Comparison of ENCODE assay signal across 24 cellular contexts in genomic region chr9:106324071-106324470, GRCh38.
DNase-seq lines count a peak whose midpoint lies in the region; ATAC-seq, FAIRE-seq and TF ChIP-seq lines count a peak whose summit lies in the region.
"Had no signal": no experiment of that assay in that cellular context is flagged by ENCODE, and none has a peak within 500 bp of the region (broad histone marks: within the 10 kb centered on the region; RNA-seq: fewer than 3 reads in every experiment).

No MANE protein-coding gene starts in this region.

- no peaks in the 10 kb centered on the region for H3K9me3 ChIP-seq in osteoblast (ENCODE audit: low read depth, low read length)
- H3K9me3 ChIP-seq: BLaER1 had no signal

- H3K4me2 ChIP-seq in osteoblast (ENCODE audit: insufficient read depth, low read length), result no peak overlapping the region
- H3K4me2 ChIP-seq: BLaER1 had no signal

- no peaks in the 10 kb centered on the region for H3K79me2 ChIP-seq in osteoblast (ENCODE audit: insufficient read depth, low read length)

- H3K27ac ChIP-seq in caudate nucleus (ENCODE audit: low read depth, low read length) (peak overlapping the region; percentile 83), substantia nigra (ENCODE audit: low read depth, low read length, poor library complexity, severe bottlenecking) (peak overlapping the region; percentile 86), osteoblast (ENCODE audit: low read depth, low read length) (no peak overlapping the region)
- H3K27ac ChIP-seq: BLaER1, GM23248 had no signal

- no peak for ATAC-seq in activated CD8-positive, alpha-beta memory T cell treated with anti-CD3 and anti-CD28 coated beads, Interleukin-2, amount 10 ng/mL, durations not matched to agents 7 days and 5 days
- no peak for ATAC-seq in activated CD4-positive, CD25-positive, alpha-beta regulatory T cell treated with anti-CD3 and anti-CD28 coated beads, Interleukin-2, amount 50 U/mL, for 24 hours
- ATAC-seq: PC-3 had no signal

- no peak for FAIRE-seq in GM19239 (lab: Jason Lieb, UNC)
- FAIRE-seq: A204.1, D721Med, GM18507 had no signal

- no peaks in the 10 kb centered on the region for H3K4me1 ChIP-seq in osteoblast (ENCODE audit: insufficient read depth, low read length)
- H3K4me1 ChIP-seq: BLaER1 had no signal

- no peak for TF ChIP-seq CTCF in nephron progenitor cell (IDR thresholded peaks at IDR 0.05)
- TF ChIP-seq CTCF in osteoblast (IDR thresholded peaks at IDR 0.05; ENCODE audit: extremely low read depth, low read depth, low read length), result no peak

- H3K36me3 ChIP-seq in osteoblast (ENCODE audit: insufficient read depth, low read length), result no peaks in the 10 kb centered on the region
- H3K36me3 ChIP-seq: BLaER1 had no signal

- CTCF ChIA-PET in activated CD8-positive, alpha-beta memory T cell treated with anti-CD3 and anti-CD28 coated beads, Interleukin-2, amount 10 ng/mL, durations not matched to agents 7 days and 5 days (lab: Charles Lee), result no interaction called here

- H3K27me3 ChIP-seq in osteoblast (ENCODE audit: insufficient read depth, low read length), result no peaks in the 10 kb centered on the region
- H3K27me3 ChIP-seq: BLaER1 had no signal

- H4K20me1 ChIP-seq in osteoblast (ENCODE audit: insufficient read depth, low read length), result no peaks in the 10 kb centered on the region
- H4K20me1 ChIP-seq: BLaER1 had no signal

- DNase-seq in caudate nucleus (lab: John Stamatoyannopoulos, UW) (peak in 2 of 61 donors; percentile 5 to 13), islet precursor cell (peak; percentile 72), nephron progenitor cell (no peak), substantia nigra (lab: John Stamatoyannopoulos, UW) (no peak), osteoblast (ENCODE audit: insufficient read length, low spot score, missing footprints) (no peak), GM19239 (ENCODE audit: insufficient read length, low spot score) (no peak)
- DNase-seq in activated CD8-positive, alpha-beta memory T cell treated with anti-CD3 and anti-CD28 coated beads, Interleukin-2, amount 10 ng/mL, durations not matched to agents 7 days and 5 days, result no peak
- DNase-seq: CD4-positive, CD25-positive, alpha-beta regulatory T cell; GM23248; H7; KBM-7; NCI-H1105 treated with DMSO at 0.1 percent for 48 hours; NCI-H146; NCI-H1930; NCI-H2107; NCI-H446 treated with DMSO at 0.1 percent for 48 hours; NCI-H526; NK-92 treated with Interleukin-12 subunit alpha and Interleukin-12 subunit beta, amount 100 ng/mL, for 24 hours; PC-3 had no signal

- peaks cover 61% of the 10 kb centered on the region for H3K4me1 Mint-ChIP-seq in nephron progenitor cell
- H3K4me1 Mint-ChIP-seq in activated CD8-positive, alpha-beta memory T cell treated with anti-CD3 and anti-CD28 coated beads, Interleukin-2, amount 10 ng/mL, durations not matched to agents 7 days and 5 days, result no peaks in the 10 kb centered on the region
- H3K4me1 Mint-ChIP-seq: CD4-positive, CD25-positive, alpha-beta regulatory T cell had no signal

- no peaks in the 10 kb centered on the region for H3K9me3 Mint-ChIP-seq in nephron progenitor cell
- H3K9me3 Mint-ChIP-seq in activated CD8-positive, alpha-beta memory T cell treated with anti-CD3 and anti-CD28 coated beads, Interleukin-2, amount 10 ng/mL, durations not matched to agents 7 days and 5 days (ENCODE audit: low read depth), result peaks cover 3% of the 10 kb centered on the region

- H3K4me3 ChIP-seq in osteoblast (ENCODE audit: insufficient read depth, low read length), result no peak overlapping the region
- H3K4me3 ChIP-seq: BLaER1, GM23248 had no signal

- H3K27ac Mint-ChIP-seq in nephron progenitor cell, result peak overlapping the region; percentile 98
- no peak overlapping the region for H3K27ac Mint-ChIP-seq in activated CD8-positive, alpha-beta memory T cell treated with anti-CD3 and anti-CD28 coated beads, Interleukin-2, amount 10 ng/mL, durations not matched to agents 7 days and 5 days
- H3K27ac Mint-ChIP-seq: CD4-positive, CD25-positive, alpha-beta regulatory T cell had no signal

- no peak overlapping the region for H2AFZ ChIP-seq in osteoblast (ENCODE audit: low read length)
- H2AFZ ChIP-seq: GM23248 had no signal

- no peaks in the 10 kb centered on the region for H3K36me3 Mint-ChIP-seq in nephron progenitor cell (ENCODE audit: low read depth)
- H3K36me3 Mint-ChIP-seq in activated CD8-positive, alpha-beta memory T cell treated with anti-CD3 and anti-CD28 coated beads, Interleukin-2, amount 10 ng/mL, durations not matched to agents 7 days and 5 days, result no peaks in the 10 kb centered on the region
- H3K36me3 Mint-ChIP-seq: CD4-positive, CD25-positive, alpha-beta regulatory T cell had no signal

- H3K4me3 Mint-ChIP-seq in nephron progenitor cell, result peak overlapping the region; percentile 66
- no peak overlapping the region for H3K4me3 Mint-ChIP-seq in activated CD8-positive, alpha-beta memory T cell treated with anti-CD3 and anti-CD28 coated beads, Interleukin-2, amount 10 ng/mL, durations not matched to agents 7 days and 5 days
- H3K4me3 Mint-ChIP-seq: CD4-positive, CD25-positive, alpha-beta regulatory T cell had no signal

- no peaks in the 10 kb centered on the region for H3K27me3 Mint-ChIP-seq in nephron progenitor cell (ENCODE audit: low read depth, poor library complexity)
- no peaks in the 10 kb centered on the region for H3K27me3 Mint-ChIP-seq in activated CD8-positive, alpha-beta memory T cell treated with anti-CD3 and anti-CD28 coated beads, Interleukin-2, amount 10 ng/mL, durations not matched to agents 7 days and 5 days
- H3K27me3 Mint-ChIP-seq: CD4-positive, CD25-positive, alpha-beta regulatory T cell had no signal
